ENCODE assay signal across 10 cellular contexts in genomic region chr2:218805627-218806026, GRCh38. TPM values are rescaled to one million over a fixed set of nuclear protein-coding genes. Genes with fewer than 3 reads are reported as not detected.
A peak's percentile ranks its signal among the peaks of the same experiment; 100 is the strongest.
DNase-seq lines count a peak whose midpoint lies in the region; ATAC-seq and TF ChIP-seq lines count a peak whose summit lies in the region.
"Had no signal": no experiment of that assay in that cellular context is flagged by ENCODE, and none has a peak within 500 bp of the region (broad histone marks: within the 10 kb centered on the region; RNA-seq: fewer than 3 reads in every experiment).

No MANE protein-coding gene starts in this region.

- H3K9me3 Mint-ChIP-seq in progenitor cell of endocrine pancreas (ENCODE audit: low read depth): peaks cover 11% of the 10 kb centered on the region

- 44 to 46% methylated on average over 3 of the region's 3 CpGs for WGBS in upper lobe of left lung, 2 donors

- no peak for TF ChIP-seq EP300 in upper lobe of left lung (IDR thresholded peaks at IDR 0.05)

- TF ChIP-seq POLR2A in upper lobe of left lung (IDR thresholded peaks at IDR 0.05): no peak

- H3K9me3 ChIP-seq in left lung: peaks cover 0 to 13% of the 10 kb centered on the region in 2 donors
- peaks cover 0 to 4% (median 2%) of the 10 kb centered on the region in 4 donors for H3K9me3 ChIP-seq in upper lobe of left lung

- no peak for TF ChIP-seq CTCF in left lung (IDR thresholded peaks at IDR 0.05)
- TF ChIP-seq CTCF in upper lobe of left lung (IDR thresholded peaks at IDR 0.05): no peak
- TF ChIP-seq CTCF in progenitor cell of endocrine pancreas (IDR thresholded peaks at IDR 0.05; ENCODE audit: unreplicated experiment): no peak

- H3K4me3 ChIP-seq in left lung (no peak overlapping the region), upper lobe of left lung (no peak overlapping the region)

- peaks cover 11% of the 10 kb centered on the region for H3K4me1 Mint-ChIP-seq in progenitor cell of endocrine pancreas (ENCODE audit: low read depth)

- no peaks in the 10 kb centered on the region for H3K27me3 ChIP-seq in left lung
- H3K27me3 ChIP-seq in upper lobe of left lung: no peaks in the 10 kb centered on the region

- DNase-seq in DMS79 treated with DMSO at 0.1 percent for 48 hours (lab: John Stamatoyannopoulos, UW) (peak; percentile 18), DMS79 (lab: John Stamatoyannopoulos, UW) (no peak), brain pericyte (ENCODE audit: low read depth, low spot score) (peak; percentile 57), left lung (no peak), upper lobe of left lung (no peak), NCI-H1105 (lab: John Stamatoyannopoulos, UW) (no peak), progenitor cell of endocrine pancreas (ENCODE audit: low spot score, unreplicated experiment) (no peak)
- DNase-seq: NCI-H1417 treated with DMSO at 0.1 percent for 48 hours had no signal

- no peak overlapping the region for H3K27ac Mint-ChIP-seq in progenitor cell of endocrine pancreas

- peaks cover 9% of the 10 kb centered on the region for H3K36me3 Mint-ChIP-seq in progenitor cell of endocrine pancreas (ENCODE audit: insufficient read depth)

- H3K27ac ChIP-seq in left lung: peak overlapping the region; percentile 73 to 81
- H3K27ac ChIP-seq in upper lobe of left lung: peak overlapping the region; percentile 71 to 76 (median 72)
- H3K27ac ChIP-seq: 22Rv1 had no signal

- H3K4me1 ChIP-seq in left lung (peaks cover 11 to 42% of the 10 kb centered on the region in 2 donors), upper lobe of left lung (peaks cover 6 to 29% (median 13%) of the 10 kb centered on the region in 4 donors)

- no peaks in the 10 kb centered on the region for H3K27me3 Mint-ChIP-seq in progenitor cell of endocrine pancreas

- intact Hi-C loops in left lung (cut with DNase I): no loop called here

- no peak overlapping the region for H3K4me3 Mint-ChIP-seq in progenitor cell of endocrine pancreas (ENCODE audit: low read depth)

- H3K36me3 ChIP-seq in left lung: no peaks in the 10 kb centered on the region
- H3K36me3 ChIP-seq in upper lobe of left lung: no peaks in the 10 kb centered on the region

- peak; percentile 65 for ATAC-seq in left lung
- peak; percentile 29 to 48 for ATAC-seq in upper lobe of left lung (ENCODE audit: low FRiP score in 2 of 2)
- ATAC-seq in HG03095 (IDR thresholded peaks at IDR 0.05; ENCODE audit: unreplicated experiment): no peak

RNA-seq across cellular contexts. Expression of gene CYP27A1, which starts 23.7 kb away (rescaled TPM):
- total RNA-seq in left lung (10 to 100 TPM; 77.9 to 95.9 TPM), upper lobe of left lung (100 to 1,000 TPM in 5 of 6 donors, 10 to 100 TPM in 1; 70.1 to 178 (median 160) TPM), progenitor cell of endocrine pancreas (15.1 and 16.4 TPM in 2 replicates)

RNA-seq across cellular contexts. Expression of gene PRKAG3, which starts 26.0 kb away (rescaled TPM):
- total RNA-seq in left lung: not detected
- not detected for total RNA-seq in upper lobe of left lung
- not detected in 2 replicates for total RNA-seq in progenitor cell of endocrine pancreas

RNA-seq across cellular contexts. Expression of gene WNT6, which starts 54.0 kb away (rescaled TPM):
- total RNA-seq in left lung (not detected), upper lobe of left lung (1 to 10 TPM in 1 of 6 donors, under 1 TPM in 2, not detected in 3; 0.31 to 4.2 (median 0.44) TPM), progenitor cell of endocrine pancreas (0.72 and 1.5 TPM in 2 replicates)

Comparison
In these comparisons a context has a peak if more than half of its experiments do, and no peak if none do; other contexts are left out.
1. DNase-seq: peak in DMS79 treated with DMSO at 0.1 percent for 48 hours (single experiment) and brain pericyte (single experiment); none in DMS79 (single experiment), left lung (0 of 2), upper lobe of left lung (0 of 2), NCI-H1105 (single experiment) and progenitor cell of endocrine pancreas (single experiment).